1 cellular context compared by ENCODE assay signal in the genomic region with DNA sequence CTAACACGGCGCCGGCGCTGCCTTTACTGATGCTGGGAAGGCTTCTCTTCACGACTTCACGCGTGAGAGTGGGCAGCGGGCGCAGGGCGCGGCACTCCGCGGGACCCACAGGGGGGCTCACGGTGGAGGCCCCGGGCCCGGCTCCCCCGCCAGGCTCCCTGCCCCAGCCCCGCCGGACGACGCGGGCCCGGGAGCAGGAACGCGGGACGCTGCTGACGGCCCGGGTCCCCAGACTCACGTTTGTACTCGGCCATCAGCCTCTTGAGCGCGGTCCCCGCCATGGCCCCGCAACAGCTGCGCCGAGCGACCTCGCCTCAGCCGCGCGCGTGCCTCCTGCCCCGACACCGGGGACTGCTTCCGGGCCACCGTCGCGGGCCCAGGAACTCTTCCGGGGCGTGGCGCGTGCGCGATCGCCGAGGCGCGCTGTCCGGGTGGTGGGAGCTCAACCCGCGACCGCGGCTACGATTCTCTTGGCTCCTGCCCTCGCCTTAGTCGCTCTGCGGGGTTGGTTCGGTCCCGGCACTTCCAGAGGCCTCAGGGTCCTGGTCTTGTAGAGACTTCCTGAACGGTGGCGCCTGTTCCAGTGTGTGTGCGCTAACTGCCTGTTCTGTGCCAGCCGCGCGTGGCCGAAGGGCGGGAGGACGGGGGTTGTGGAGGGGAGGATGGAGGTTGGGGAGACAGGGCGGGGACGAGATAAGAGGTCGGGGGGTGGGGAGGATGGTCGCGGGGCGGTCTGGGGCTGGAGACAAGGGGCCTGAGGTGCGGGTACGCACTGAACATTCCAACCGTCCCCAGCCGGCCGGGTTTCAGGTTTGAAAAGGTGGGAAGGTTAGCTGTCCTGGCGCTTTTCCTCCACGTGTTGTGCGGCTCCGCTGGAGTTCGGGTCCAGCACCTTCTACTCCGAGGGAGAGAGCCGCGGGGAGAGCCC.
TF ChIP-seq lines count a peak whose summit lies in the region.

A gene with protein sequence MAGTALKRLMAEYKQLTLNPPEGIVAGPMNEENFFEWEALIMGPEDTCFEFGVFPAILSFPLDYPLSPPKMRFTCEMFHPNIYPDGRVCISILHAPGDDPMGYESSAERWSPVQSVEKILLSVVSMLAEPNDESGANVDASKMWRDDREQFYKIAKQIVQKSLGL (minus strand): TSS at position 353 of the 928 bp plus-strand sequence. CDS start 72 bp downstream, at position 281.

TF ChIP-seq in HepG2, 621 proteins besides CTCF, POLR2A, EP300 and RAD21 (continued from another document and continues in another):
- TF ChIP-seq, protein P1, sequence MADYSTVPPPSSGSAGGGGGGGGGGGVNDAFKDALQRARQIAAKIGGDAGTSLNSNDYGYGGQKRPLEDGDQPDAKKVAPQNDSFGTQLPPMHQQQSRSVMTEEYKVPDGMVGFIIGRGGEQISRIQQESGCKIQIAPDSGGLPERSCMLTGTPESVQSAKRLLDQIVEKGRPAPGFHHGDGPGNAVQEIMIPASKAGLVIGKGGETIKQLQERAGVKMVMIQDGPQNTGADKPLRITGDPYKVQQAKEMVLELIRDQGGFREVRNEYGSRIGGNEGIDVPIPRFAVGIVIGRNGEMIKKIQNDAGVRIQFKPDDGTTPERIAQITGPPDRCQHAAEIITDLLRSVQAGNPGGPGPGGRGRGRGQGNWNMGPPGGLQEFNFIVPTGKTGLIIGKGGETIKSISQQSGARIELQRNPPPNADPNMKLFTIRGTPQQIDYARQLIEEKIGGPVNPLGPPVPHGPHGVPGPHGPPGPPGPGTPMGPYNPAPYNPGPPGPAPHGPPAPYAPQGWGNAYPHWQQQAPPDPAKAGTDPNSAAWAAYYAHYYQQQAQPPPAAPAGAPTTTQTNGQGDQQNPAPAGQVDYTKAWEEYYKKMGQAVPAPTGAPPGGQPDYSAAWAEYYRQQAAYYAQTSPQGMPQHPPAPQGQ (CRISPR knock-in tag; IDR thresholded peaks at IDR 0.05; ENCODE audit: borderline replicate concordance): no peak
- TF ChIP-seq DNMT1 (CRISPR knock-in tag; IDR thresholded peaks at IDR 0.05): no peak
- TF ChIP-seq RFX5 (IDR thresholded peaks at IDR 0.05; ENCODE audit: low read depth, low read length): no peak
- TF ChIP-seq ZNF383 (CRISPR knock-in tag; IDR thresholded peaks at IDR 0.05; ENCODE audit: borderline replicate concordance): no peak
- TF ChIP-seq ZNF746 (CRISPR knock-in tag; IDR thresholded peaks at IDR 0.05): peak; percentile 16; the same call in 1 of the 2 replicates
- TF ChIP-seq, protein P2, sequence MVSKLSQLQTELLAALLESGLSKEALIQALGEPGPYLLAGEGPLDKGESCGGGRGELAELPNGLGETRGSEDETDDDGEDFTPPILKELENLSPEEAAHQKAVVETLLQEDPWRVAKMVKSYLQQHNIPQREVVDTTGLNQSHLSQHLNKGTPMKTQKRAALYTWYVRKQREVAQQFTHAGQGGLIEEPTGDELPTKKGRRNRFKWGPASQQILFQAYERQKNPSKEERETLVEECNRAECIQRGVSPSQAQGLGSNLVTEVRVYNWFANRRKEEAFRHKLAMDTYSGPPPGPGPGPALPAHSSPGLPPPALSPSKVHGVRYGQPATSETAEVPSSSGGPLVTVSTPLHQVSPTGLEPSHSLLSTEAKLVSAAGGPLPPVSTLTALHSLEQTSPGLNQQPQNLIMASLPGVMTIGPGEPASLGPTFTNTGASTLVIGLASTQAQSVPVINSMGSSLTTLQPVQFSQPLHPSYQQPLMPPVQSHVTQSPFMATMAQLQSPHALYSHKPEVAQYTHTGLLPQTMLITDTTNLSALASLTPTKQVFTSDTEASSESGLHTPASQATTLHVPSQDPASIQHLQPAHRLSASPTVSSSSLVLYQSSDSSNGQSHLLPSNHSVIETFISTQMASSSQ (IDR thresholded peaks at IDR 0.05; ENCODE audit: low read depth): no peak
- TF ChIP-seq, protein P2 (CRISPR knock-in tag; IDR thresholded peaks at IDR 0.05; ENCODE audit: borderline replicate concordance): no peak
- peak; percentile 22; the same call in 1 of the 2 replicates for TF ChIP-seq FOXA3 (CRISPR knock-in tag; IDR thresholded peaks at IDR 0.05)
- TF ChIP-seq, protein P3, sequence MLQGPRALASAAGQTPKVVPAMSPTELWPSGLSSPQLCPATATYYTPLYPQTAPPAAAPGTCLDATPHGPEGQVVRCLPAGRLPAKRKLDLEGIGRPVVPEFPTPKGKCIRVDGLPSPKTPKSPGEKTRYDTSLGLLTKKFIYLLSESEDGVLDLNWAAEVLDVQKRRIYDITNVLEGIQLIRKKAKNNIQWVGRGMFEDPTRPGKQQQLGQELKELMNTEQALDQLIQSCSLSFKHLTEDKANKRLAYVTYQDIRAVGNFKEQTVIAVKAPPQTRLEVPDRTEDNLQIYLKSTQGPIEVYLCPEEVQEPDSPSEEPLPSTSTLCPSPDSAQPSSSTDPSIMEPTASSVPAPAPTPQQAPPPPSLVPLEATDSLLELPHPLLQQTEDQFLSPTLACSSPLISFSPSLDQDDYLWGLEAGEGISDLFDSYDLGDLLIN (CRISPR knock-in tag; IDR thresholded peaks at IDR 0.05; ENCODE audit: borderline replicate concordance): no peak
- peak; percentile 66 for TF ChIP-seq ZNF781 (CRISPR knock-in tag; IDR thresholded peaks at IDR 0.05; ENCODE audit: borderline replicate concordance, not compliant biosample characterization)
- TF ChIP-seq, protein P4, sequence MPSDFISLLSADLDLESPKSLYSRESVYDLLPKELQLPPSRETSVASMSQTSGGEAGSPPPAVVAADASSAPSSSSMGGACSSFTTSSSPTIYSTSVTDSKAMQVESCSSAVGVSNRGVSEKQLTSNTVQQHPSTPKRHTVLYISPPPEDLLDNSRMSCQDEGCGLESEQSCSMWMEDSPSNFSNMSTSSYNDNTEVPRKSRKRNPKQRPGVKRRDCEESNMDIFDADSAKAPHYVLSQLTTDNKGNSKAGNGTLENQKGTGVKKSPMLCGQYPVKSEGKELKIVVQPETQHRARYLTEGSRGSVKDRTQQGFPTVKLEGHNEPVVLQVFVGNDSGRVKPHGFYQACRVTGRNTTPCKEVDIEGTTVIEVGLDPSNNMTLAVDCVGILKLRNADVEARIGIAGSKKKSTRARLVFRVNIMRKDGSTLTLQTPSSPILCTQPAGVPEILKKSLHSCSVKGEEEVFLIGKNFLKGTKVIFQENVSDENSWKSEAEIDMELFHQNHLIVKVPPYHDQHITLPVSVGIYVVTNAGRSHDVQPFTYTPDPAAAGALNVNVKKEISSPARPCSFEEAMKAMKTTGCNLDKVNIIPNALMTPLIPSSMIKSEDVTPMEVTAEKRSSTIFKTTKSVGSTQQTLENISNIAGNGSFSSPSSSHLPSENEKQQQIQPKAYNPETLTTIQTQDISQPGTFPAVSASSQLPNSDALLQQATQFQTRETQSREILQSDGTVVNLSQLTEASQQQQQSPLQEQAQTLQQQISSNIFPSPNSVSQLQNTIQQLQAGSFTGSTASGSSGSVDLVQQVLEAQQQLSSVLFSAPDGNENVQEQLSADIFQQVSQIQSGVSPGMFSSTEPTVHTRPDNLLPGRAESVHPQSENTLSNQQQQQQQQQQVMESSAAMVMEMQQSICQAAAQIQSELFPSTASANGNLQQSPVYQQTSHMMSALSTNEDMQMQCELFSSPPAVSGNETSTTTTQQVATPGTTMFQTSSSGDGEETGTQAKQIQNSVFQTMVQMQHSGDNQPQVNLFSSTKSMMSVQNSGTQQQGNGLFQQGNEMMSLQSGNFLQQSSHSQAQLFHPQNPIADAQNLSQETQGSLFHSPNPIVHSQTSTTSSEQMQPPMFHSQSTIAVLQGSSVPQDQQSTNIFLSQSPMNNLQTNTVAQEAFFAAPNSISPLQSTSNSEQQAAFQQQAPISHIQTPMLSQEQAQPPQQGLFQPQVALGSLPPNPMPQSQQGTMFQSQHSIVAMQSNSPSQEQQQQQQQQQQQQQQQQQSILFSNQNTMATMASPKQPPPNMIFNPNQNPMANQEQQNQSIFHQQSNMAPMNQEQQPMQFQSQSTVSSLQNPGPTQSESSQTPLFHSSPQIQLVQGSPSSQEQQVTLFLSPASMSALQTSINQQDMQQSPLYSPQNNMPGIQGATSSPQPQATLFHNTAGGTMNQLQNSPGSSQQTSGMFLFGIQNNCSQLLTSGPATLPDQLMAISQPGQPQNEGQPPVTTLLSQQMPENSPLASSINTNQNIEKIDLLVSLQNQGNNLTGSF (CRISPR knock-in tag; IDR thresholded peaks at IDR 0.05): 0 out of 2 replicates have a peak, but pooled peaks have one; percentile 50
- peak; percentile 87 for TF ChIP-seq SPEN (CRISPR knock-in tag; IDR thresholded peaks at IDR 0.05; ENCODE audit: low read depth)
- TF ChIP-seq ISL2 (CRISPR knock-in tag; IDR thresholded peaks at IDR 0.05): peak; percentile 31; the same call in 1 of the 2 replicates
- peak; percentile 74 for TF ChIP-seq HOXA9 (CRISPR knock-in tag; IDR thresholded peaks at IDR 0.05; ENCODE audit: borderline replicate concordance)
- peak; percentile 70; the same call in 1 of the 2 replicates for TF ChIP-seq ZNF235 (CRISPR knock-in tag; IDR thresholded peaks at IDR 0.05; ENCODE audit: borderline replicate concordance)
- TF ChIP-seq ZNF761 (CRISPR knock-in tag; conservative IDR thresholded peaks at IDR 0.05): no peak
- TF ChIP-seq KMT2A (CRISPR knock-in tag; IDR thresholded peaks at IDR 0.05): peak; percentile 85; the same call in 1 of the 2 replicates
- TF ChIP-seq, protein P5, sequence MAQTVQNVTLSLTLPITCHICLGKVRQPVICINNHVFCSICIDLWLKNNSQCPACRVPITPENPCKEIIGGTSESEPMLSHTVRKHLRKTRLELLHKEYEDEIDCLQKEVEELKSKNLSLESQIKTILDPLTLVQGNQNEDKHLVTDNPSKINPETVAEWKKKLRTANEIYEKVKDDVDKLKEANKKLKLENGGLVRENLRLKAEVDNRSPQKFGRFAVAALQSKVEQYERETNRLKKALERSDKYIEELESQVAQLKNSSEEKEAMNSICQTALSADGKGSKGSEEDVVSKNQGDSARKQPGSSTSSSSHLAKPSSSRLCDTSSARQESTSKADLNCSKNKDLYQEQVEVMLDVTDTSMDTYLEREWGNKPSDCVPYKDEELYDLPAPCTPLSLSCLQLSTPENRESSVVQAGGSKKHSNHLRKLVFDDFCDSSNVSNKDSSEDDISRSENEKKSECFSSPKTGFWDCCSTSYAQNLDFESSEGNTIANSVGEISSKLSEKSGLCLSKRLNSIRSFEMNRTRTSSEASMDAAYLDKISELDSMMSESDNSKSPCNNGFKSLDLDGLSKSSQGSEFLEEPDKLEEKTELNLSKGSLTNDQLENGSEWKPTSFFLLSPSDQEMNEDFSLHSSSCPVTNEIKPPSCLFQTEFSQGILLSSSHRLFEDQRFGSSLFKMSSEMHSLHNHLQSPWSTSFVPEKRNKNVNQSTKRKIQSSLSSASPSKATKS (CRISPR knock-in tag; IDR thresholded peaks at IDR 0.05): no peak
- TF ChIP-seq MTF2 (CRISPR knock-in tag; IDR thresholded peaks at IDR 0.05; ENCODE audit: borderline replicate concordance): no peak
- no peak for TF ChIP-seq NONO (IDR thresholded peaks at IDR 0.05)
- peak; percentile 85 for TF ChIP-seq NONO (CRISPR knock-in tag; conservative IDR thresholded peaks at IDR 0.05)
- TF ChIP-seq ZFP36L1 (CRISPR knock-in tag; IDR thresholded peaks at IDR 0.05): no peak; the same call in 1 of the 2 replicates
- TF ChIP-seq, protein P6, sequence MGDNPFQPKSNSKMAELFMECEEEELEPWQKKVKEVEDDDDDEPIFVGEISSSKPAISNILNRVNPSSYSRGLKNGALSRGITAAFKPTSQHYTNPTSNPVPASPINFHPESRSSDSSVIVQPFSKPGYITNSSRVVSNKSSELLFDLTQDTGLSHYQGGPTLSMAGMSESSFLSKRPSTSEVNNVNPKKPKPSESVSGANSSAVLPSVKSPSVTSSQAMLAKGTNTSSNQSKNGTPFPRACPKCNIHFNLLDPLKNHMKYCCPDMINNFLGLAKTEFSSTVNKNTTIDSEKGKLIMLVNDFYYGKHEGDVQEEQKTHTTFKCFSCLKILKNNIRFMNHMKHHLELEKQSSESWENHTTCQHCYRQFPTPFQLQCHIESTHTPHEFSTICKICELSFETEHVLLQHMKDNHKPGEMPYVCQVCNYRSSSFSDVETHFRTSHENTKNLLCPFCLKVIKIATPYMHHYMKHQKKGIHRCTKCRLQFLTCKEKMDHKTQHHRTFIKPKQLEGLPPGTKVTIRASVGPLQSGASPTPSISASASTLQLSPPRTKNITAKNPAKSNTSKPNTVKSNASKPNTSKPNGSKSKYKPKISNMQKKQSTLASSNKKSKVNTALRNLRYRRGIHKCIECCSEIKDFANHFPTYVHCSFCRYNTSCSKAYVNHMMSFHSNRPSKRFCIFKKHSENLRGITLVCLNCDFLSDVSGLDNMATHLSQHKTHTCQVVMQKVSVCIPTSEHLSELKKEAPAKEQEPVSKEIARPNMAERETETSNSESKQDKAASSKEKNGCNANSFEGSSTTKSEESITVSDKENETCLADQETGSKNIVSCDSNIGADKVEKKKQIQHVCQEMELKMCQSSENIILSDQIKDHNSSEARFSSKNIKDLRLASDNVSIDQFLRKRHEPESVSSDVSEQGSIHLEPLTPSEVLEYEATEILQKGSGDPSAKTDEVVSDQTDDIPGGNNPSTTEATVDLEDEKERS (CRISPR knock-in tag; IDR thresholded peaks at IDR 0.05): no peak
- TF ChIP-seq ZNF468 (CRISPR knock-in tag; IDR thresholded peaks at IDR 0.05): no peak
- no peak for TF ChIP-seq FOXK2 (IDR thresholded peaks at IDR 0.05)
- TF ChIP-seq, protein P7, sequence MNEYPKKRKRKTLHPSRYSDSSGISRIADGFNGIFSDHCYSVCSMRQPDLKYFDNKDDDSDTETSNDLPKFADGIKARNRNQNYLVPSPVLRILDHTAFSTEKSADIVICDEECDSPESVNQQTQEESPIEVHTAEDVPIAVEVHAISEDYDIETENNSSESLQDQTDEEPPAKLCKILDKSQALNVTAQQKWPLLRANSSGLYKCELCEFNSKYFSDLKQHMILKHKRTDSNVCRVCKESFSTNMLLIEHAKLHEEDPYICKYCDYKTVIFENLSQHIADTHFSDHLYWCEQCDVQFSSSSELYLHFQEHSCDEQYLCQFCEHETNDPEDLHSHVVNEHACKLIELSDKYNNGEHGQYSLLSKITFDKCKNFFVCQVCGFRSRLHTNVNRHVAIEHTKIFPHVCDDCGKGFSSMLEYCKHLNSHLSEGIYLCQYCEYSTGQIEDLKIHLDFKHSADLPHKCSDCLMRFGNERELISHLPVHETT (CRISPR knock-in tag; conservative IDR thresholded peaks at IDR 0.05): 0 out of 2 replicates have a peak, but pooled peaks have one; percentile 50
- peak; percentile 24; the same call in 1 of the 2 replicates for TF ChIP-seq MEF2D (CRISPR knock-in tag; IDR thresholded peaks at IDR 0.05)
- no peak for TF ChIP-seq ETV5 (CRISPR knock-in tag; IDR thresholded peaks at IDR 0.05; ENCODE audit: borderline replicate concordance)
- no peak for TF ChIP-seq ZNF296 (CRISPR knock-in tag; conservative IDR thresholded peaks at IDR 0.05)
- peak in 1 of 2 experiments; percentile 66; a peak in 1 of 4 replicates for TF ChIP-seq KLF16 (CRISPR knock-in tag; IDR thresholded peaks at IDR 0.05)
